In genomic region chr1:147241955-147242448, GRCh38 we compare ENCODE assay signal across 8 cellular contexts. TPM values are rescaled to one million over a fixed set of nuclear protein-coding genes. Genes with fewer than 3 reads are reported as not detected.
DNase-seq lines count a peak whose midpoint lies in the region; ATAC-seq and TF ChIP-seq lines count a peak whose summit lies in the region.

No MANE protein-coding gene starts in this region.

- CTCF ChIA-PET in naive thymus-derived CD4-positive, alpha-beta T cell (lab: Charles Lee), result interaction anchor here (0.6 to 3.6 kb wide), 5 partner anchors 17 to 74 kb away, joined by 3 to 35 read pairs (median 8); partner anchors contain the start of genes FMO5 and PRKAB2

- POLR2A ChIA-PET in naive thymus-derived CD4-positive, alpha-beta T cell (lab: Charles Lee), result interaction anchor here (0.6 to 1.9 kb wide), 7 partner anchors 10 to 157 kb away, joined by 3 to 14 read pairs (median 4); partner anchors contain the start of genes FMO5 and PRKAB2

- H3K27me3 Mint-ChIP-seq in naive thymus-derived CD4-positive, alpha-beta T cell, result peaks cover 0 to 9% (median 0%) of the 10 kb centered on the region in 5 donors

- peaks cover 3% of the 10 kb centered on the region for H3K4me1 ChIP-seq in colonic mucosa
- peaks cover 4 to 10% of the 10 kb centered on the region in 2 donors for H3K4me1 ChIP-seq in naive thymus-derived CD4-positive, alpha-beta T cell (ENCODE audit: control insufficient read depth in 2 of 2, insufficient read depth in 2 of 2, low read length in 2 of 2)

- DNase-seq in AG10803 (ENCODE audit: low read depth), result no peak
- no peak for DNase-seq in LNCaP clone FGC (ENCODE audit: low read depth)
- no peak for DNase-seq in colonic mucosa
- DNase-seq in naive thymus-derived CD4-positive, alpha-beta T cell, result no peak
- DNase-seq in NCI-H345 treated with DMSO at 0.1 percent for 48 hours (lab: John Stamatoyannopoulos, UW; ENCODE audit: unreplicated experiment), result no peak
- no peak for DNase-seq in islet precursor cell
- no peak for DNase-seq in stimulated activated CD4-positive, alpha-beta T cell treated with anti-CD3 and anti-CD28 coated beads, Interleukin-2, amount 100 ng/mL, for 24 hours

- ATAC-seq in naive thymus-derived CD4-positive, alpha-beta T cell, result no peak
- ATAC-seq in HG02970 (IDR thresholded peaks at IDR 0.05; ENCODE audit: low FRiP score, unreplicated experiment), result no peak

- no peaks in the 10 kb centered on the region for H3K27me3 ChIP-seq in colonic mucosa
- H3K27me3 ChIP-seq in naive thymus-derived CD4-positive, alpha-beta T cell (ENCODE audit: control insufficient read depth in 2 of 2, insufficient read depth in 2 of 2, low read length in 2 of 2), result no peaks in the 10 kb centered on the region

- intact Hi-C loops in colonic mucosa (cut with DNase I), result loop anchor here (2.0 to 10.0 kb wide), 2 partner anchors 69 to 157 kb away; partner anchors contain the start of gene PRKAB2
- intact Hi-C loops in naive thymus-derived CD4-positive, alpha-beta T cell (cut with micrococcal nuclease), result loop anchor here (1.0 to 10.0 kb wide), 4 partner anchors 17 to 157 kb away; partner anchors contain the start of genes PRKAB2 (in 2 of the 2) and FMO5 (in 1 of the 2)

- H3K9me3 ChIP-seq in colonic mucosa, result no peaks in the 10 kb centered on the region
- H3K9me3 ChIP-seq in naive thymus-derived CD4-positive, alpha-beta T cell (ENCODE audit: control insufficient read depth in 2 of 3, low read length in 3 of 3), result no peaks in the 10 kb centered on the region

- TF ChIP-seq CTCF in AG10803 (conservative IDR thresholded peaks at IDR 0.05; ENCODE audit: low read length) (no peak), LNCaP clone FGC (IDR thresholded peaks at IDR 0.05; ENCODE audit: control insufficient read depth, extremely low read depth, insufficient read depth) (no peak), colonic mucosa (IDR thresholded peaks at IDR 0.05) (no peak)

- peaks cover 0 to 7% (median 0%) of the 10 kb centered on the region in 5 donors for H3K36me3 Mint-ChIP-seq in naive thymus-derived CD4-positive, alpha-beta T cell

- peak overlapping the region; percentile 25 to 89 (median 56) for H3K27ac Mint-ChIP-seq in naive thymus-derived CD4-positive, alpha-beta T cell

- H3K4me3 ChIP-seq in AG10803 (ENCODE audit: low read length) (peak overlapping the region; percentile 79), LNCaP clone FGC (ENCODE audit: low read depth, low read length) (peak overlapping the region; percentile 82), colonic mucosa (peak overlapping the region; percentile 100)
- peak overlapping the region; percentile 90 for H3K4me3 ChIP-seq in naive thymus-derived CD4-positive, alpha-beta T cell (ENCODE audit: low read length)

- no peaks in the 10 kb centered on the region for H3K9me3 Mint-ChIP-seq in naive thymus-derived CD4-positive, alpha-beta T cell

- H3K27ac ChIP-seq in colonic mucosa, result peak overlapping the region; percentile 95
- peak overlapping the region; percentile 78 for H3K27ac ChIP-seq in naive thymus-derived CD4-positive, alpha-beta T cell (ENCODE audit: low read depth, low read length)

- H3K4me3 Mint-ChIP-seq in naive thymus-derived CD4-positive, alpha-beta T cell, result peak overlapping the region; percentile 83 to 98 (median 86)

- H3K4me1 Mint-ChIP-seq in naive thymus-derived CD4-positive, alpha-beta T cell, result peaks cover 19 to 39% (median 35%) of the 10 kb centered on the region in 7 donors

- H3K36me3 ChIP-seq in colonic mucosa, result no peaks in the 10 kb centered on the region
- peaks cover 0 to 3% (median 0%) of the 10 kb centered on the region in 3 experiments for H3K36me3 ChIP-seq in naive thymus-derived CD4-positive, alpha-beta T cell (ENCODE audit: control insufficient read depth in 2 of 3, insufficient read depth in 3 of 3, low read length in 3 of 3)

- H3K9ac ChIP-seq in colonic mucosa (ENCODE audit: low read depth in 2 of 2, low read length in 2 of 2), result peak overlapping the region; percentile 44 to 88

RNA-seq across cellular contexts. Expression of gene CHD1L, which starts 0.5 kb away (rescaled TPM):
- 10 to 100 TPM; 34.7 to 40.7 TPM for total RNA-seq in colonic mucosa
- 10 to 100 TPM; 26.4 to 53.9 (median 32.3) TPM for total RNA-seq in naive thymus-derived CD4-positive, alpha-beta T cell
- 10 to 100 TPM; 19.3 to 22.4 TPM for polyA plus RNA-seq in naive thymus-derived CD4-positive, alpha-beta T cell

RNA-seq across cellular contexts. Expression of gene FMO5, which starts 16.9 kb away (rescaled TPM):
- total RNA-seq in colonic mucosa, result 10 to 100 TPM; 22.9 to 65.6 TPM
- 1 to 10 TPM in 2 of 5 experiments, under 1 TPM in 3; 0.29 to 4.3 (median 0.70) TPM for total RNA-seq in naive thymus-derived CD4-positive, alpha-beta T cell
- under 1 TPM; 0.22 to 0.79 TPM for polyA plus RNA-seq in naive thymus-derived CD4-positive, alpha-beta T cell

Comparison
In these comparisons a context has a peak if more than half of its experiments do, and no peak if none do; other contexts are left out.
1. RNA of gene FMO5, which starts 16.9 kb away (total RNA-seq): 22.9 to 65.6 TPM in colonic mucosa; 0.29 to 4.3 TPM in naive thymus-derived CD4-positive, alpha-beta T cell; every median in the first group is over 4 times any median in the second.
2. Peak in every context shown above with its lines, with median percentiles within 50 percentile points of each other: H3K4me3 ChIP-seq.